In genomic region chr10:68158031-68158430, GRCh38 we compare ENCODE assay signal across 25 cellular contexts. TPM values are rescaled to one million over a fixed set of nuclear protein-coding genes. Genes with fewer than 3 reads are reported as not detected.
"Had no signal": no experiment of that assay in that cellular context is flagged by ENCODE, and none has a peak within 500 bp of the region (broad histone marks: within the 10 kb centered on the region; RNA-seq: fewer than 3 reads in every experiment).

No MANE protein-coding gene starts in this region.

- H3K36me3 ChIP-seq: brain microvascular endothelial cell, SJSA1 had no signal

- DNase-seq: activated CD4-positive, alpha-beta T cell treated with anti-CD3 and anti-CD28 coated beads, Interleukin-2, amount 10 ng/mL, durations not matched to agents 24 days and 14 days; activated CD4-positive, alpha-beta T cell treated with anti-CD3 and anti-CD28 coated beads, Interleukin-2, amount 50 U/mL, for 48 hours; activated CD4-positive, CD25-positive, alpha-beta regulatory T cell treated with anti-CD3 and anti-CD28 coated beads, Interleukin-2, amount 50 U/mL, for 72 hours; activated CD8-positive, alpha-beta memory T cell treated with anti-CD3 and anti-CD28 coated beads for 24 hours; activated gamma-delta T cell; activated naive CD4-positive, alpha-beta T cell treated with anti-CD3 and anti-CD28 coated beads for 36 hours; activated T-cell treated with anti-CD3 and anti-CD28 coated beads, Interleukin-2, amount 50 U/mL, for 4 hours; brain microvascular endothelial cell; caudate nucleus; Karpas-422; MM.1S; NCI-H1105; NCI-H1436; NCI-H1694 treated with DMSO at 0.1 percent for 48 hours; NCI-H2029 treated with DMSO at 0.1 percent for 48 hours; NCI-H510A treated with DMSO at 0.1 percent for 48 hours; SHP77; SW 1271; T-helper 17 cell; T-helper 9 cell had no signal

- H3K27me3 ChIP-seq: brain microvascular endothelial cell, SJSA1 had no signal

- H3K9me3 ChIP-seq: SJSA1 had no signal

- H3K27ac ChIP-seq: brain microvascular endothelial cell, SJSA1 had no signal

- H3K4me3 ChIP-seq: SJSA1 had no signal

- ATAC-seq: activated T-cell treated with anti-CD3 and anti-CD28 coated beads, Interleukin-2, amount 50 U/mL, for 4 hours; activated T-helper 17 cell treated with anti-CD3 and anti-CD28 coated beads, Interleukin-2, amount 50 U/mL, for 72 hours; SK-N-SH treated with all-trans-retinoic acid at 6 μM for 48 hours; T-helper 17 cell; WTC11 had no signal

RNA-seq across cellular contexts. Expression of gene MYPN, which starts 48.7 kb away (rescaled TPM):
- total RNA-seq: activated CD4-positive, alpha-beta T cell treated with anti-CD3 and anti-CD28 coated beads, Interleukin-2, amount 10 ng/mL, durations not matched to agents 24 days and 14 days; activated naive CD4-positive, alpha-beta T cell treated with anti-CD3 and anti-CD28 coated beads for 36 hours; activated T-cell treated with anti-CD3 and anti-CD28 coated beads, Interleukin-2, amount 50 U/mL, for 4 hours; cerebellum; T-helper 17 cell; WTC11 had no signal
